Comparison of ENCODE assay signal across 24 cellular contexts in genomic region chr1:236767276-236767675, GRCh38.
"Had no signal": no experiment of that assay in that cellular context is flagged by ENCODE, and none has a peak within 500 bp of the region (broad histone marks: within the 10 kb centered on the region; RNA-seq: fewer than 3 reads in every experiment).

No MANE protein-coding gene starts in this region.

- H3K4me1 Mint-ChIP-seq: immature natural killer cell had no signal

- H3K27ac ChIP-seq: coronary artery, dorsolateral prefrontal cortex, esophagus muscularis mucosa, foreskin keratinocyte, gastroesophageal sphincter, heart left ventricle, hepatocyte, left lung, lower lobe of right lung had no signal

- H3K27me3 ChIP-seq: dorsolateral prefrontal cortex, esophagus muscularis mucosa, foreskin keratinocyte, gastroesophageal sphincter, heart left ventricle, hepatocyte had no signal

- H3K4me1 ChIP-seq: foreskin keratinocyte, gastroesophageal sphincter, heart left ventricle, left lung, lower lobe of right lung had no signal

- H3K4me3 ChIP-seq: coronary artery, dorsolateral prefrontal cortex, esophagus muscularis mucosa, gastroesophageal sphincter, heart left ventricle, hepatocyte, left lung, lower lobe of right lung, mucosa of descending colon had no signal

- ATAC-seq: foreskin keratinocyte, gastroesophageal sphincter, left colon, left lung, lower lobe of right lung, mucosa of descending colon had no signal

- H3K27ac Mint-ChIP-seq: immature natural killer cell, mesothelial cell of epicardium had no signal

- H3K36me3 ChIP-seq: left lung, lower lobe of right lung had no signal

- H3K36me3 Mint-ChIP-seq: immature natural killer cell, mesothelial cell of epicardium had no signal

- H3K9me3 ChIP-seq: esophagus muscularis mucosa, gastroesophageal sphincter, heart left ventricle, left lung, lower lobe of right lung, mucosa of descending colon had no signal

- FAIRE-seq: colon, endothelial cell of umbilical vein, frontal cortex, kidney had no signal

- H3K9me3 Mint-ChIP-seq: immature natural killer cell, mesothelial cell of epicardium had no signal

- DNase-seq: dermis blood vessel endothelial cell; dorsolateral prefrontal cortex; effector CD4-positive, alpha-beta T cell; effector memory CD4-positive, alpha-beta T cell; foreskin keratinocyte; heart left ventricle; hypothalamus; immature natural killer cell; islet precursor cell; kidney; kidney glomerular epithelial cell; left colon; left lung; lower lobe of right lung; mesenchymal stem cell; mucosa of descending colon had no signal

- H3K4me3 Mint-ChIP-seq: immature natural killer cell, mesothelial cell of epicardium had no signal
